1 cellular context compared by ENCODE assay signal in the genomic region with DNA sequence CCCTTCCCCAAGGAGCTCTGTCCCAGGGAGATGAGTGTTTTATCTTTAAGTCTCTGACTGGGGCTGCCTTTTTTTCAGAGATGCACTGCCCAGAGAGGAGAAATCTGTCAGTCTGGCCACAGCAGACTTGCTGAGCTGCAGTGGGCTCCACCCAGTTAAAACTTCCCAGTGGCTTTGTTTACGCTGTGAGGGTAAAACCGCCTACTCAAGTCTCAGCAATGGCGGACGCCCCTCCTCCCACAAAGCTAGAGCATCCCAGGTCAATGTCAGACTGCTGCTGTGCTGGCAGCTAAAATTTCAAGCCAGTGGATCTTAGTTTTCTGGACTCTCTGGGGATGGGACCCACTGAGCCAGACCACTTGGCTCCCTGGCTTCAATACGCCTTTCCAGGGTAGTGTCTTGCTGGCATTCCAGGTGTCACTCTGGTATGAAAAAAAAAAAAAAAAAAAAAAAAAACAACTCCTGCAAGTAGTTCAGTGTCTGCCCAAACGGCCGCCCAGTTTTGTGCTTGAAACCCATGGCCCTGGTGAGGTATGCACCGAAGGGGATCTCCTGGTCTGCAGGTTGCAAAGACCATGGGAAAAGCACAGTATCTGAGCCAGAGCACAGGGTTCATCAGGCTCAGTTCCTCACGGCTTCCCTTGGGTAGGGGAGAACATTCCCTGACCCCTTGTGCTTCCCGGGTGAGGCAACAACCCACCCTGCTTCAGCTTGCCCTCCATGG.
TF ChIP-seq lines count a peak whose summit lies in the region.

No MANE protein-coding gene starts in this region.

TF ChIP-seq in GM23338, 12 proteins besides CTCF, POLR2A, EP300 and RAD21 (continued from another document):
- TF ChIP-seq JUNB (IDR thresholded peaks at IDR 0.05; ENCODE audit: unreplicated experiment) (no peak), EZH2phosphoT487 (IDR thresholded peaks at IDR 0.05; ENCODE audit: unreplicated experiment) (no peak), ZNF462 (CRISPR knock-in tag; IDR thresholded peaks at IDR 0.05) (no peak), ZNF114 (CRISPR knock-in tag; IDR thresholded peaks at IDR 0.05) (no peak), STAT1 (IDR thresholded peaks at IDR 0.05; ENCODE audit: unreplicated experiment) (no peak), CREB1 (CRISPR knock-in tag; IDR thresholded peaks at IDR 0.05; ENCODE audit: low read depth) (no peak), ZNF331 (CRISPR knock-in tag; IDR thresholded peaks at IDR 0.05; ENCODE audit: low read depth) (no peak), EZH2 (IDR thresholded peaks at IDR 0.05; ENCODE audit: low read depth, unreplicated experiment) (no peak), POLR2AphosphoS5 (IDR thresholded peaks at IDR 0.05; ENCODE audit: low read depth) (no peak), ETS1 (IDR thresholded peaks at IDR 0.05) (no peak)
- TF ChIP-seq, protein P1, sequence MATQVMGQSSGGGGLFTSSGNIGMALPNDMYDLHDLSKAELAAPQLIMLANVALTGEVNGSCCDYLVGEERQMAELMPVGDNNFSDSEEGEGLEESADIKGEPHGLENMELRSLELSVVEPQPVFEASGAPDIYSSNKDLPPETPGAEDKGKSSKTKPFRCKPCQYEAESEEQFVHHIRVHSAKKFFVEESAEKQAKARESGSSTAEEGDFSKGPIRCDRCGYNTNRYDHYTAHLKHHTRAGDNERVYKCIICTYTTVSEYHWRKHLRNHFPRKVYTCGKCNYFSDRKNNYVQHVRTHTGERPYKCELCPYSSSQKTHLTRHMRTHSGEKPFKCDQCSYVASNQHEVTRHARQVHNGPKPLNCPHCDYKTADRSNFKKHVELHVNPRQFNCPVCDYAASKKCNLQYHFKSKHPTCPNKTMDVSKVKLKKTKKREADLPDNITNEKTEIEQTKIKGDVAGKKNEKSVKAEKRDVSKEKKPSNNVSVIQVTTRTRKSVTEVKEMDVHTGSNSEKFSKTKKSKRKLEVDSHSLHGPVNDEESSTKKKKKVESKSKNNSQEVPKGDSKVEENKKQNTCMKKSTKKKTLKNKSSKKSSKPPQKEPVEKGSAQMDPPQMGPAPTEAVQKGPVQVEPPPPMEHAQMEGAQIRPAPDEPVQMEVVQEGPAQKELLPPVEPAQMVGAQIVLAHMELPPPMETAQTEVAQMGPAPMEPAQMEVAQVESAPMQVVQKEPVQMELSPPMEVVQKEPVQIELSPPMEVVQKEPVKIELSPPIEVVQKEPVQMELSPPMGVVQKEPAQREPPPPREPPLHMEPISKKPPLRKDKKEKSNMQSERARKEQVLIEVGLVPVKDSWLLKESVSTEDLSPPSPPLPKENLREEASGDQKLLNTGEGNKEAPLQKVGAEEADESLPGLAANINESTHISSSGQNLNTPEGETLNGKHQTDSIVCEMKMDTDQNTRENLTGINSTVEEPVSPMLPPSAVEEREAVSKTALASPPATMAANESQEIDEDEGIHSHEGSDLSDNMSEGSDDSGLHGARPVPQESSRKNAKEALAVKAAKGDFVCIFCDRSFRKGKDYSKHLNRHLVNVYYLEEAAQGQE (IDR thresholded peaks at IDR 0.05; ENCODE audit: unreplicated experiment): no peak
